Comparison of ENCODE assay signal across 19 cellular contexts in the genomic region with DNA sequence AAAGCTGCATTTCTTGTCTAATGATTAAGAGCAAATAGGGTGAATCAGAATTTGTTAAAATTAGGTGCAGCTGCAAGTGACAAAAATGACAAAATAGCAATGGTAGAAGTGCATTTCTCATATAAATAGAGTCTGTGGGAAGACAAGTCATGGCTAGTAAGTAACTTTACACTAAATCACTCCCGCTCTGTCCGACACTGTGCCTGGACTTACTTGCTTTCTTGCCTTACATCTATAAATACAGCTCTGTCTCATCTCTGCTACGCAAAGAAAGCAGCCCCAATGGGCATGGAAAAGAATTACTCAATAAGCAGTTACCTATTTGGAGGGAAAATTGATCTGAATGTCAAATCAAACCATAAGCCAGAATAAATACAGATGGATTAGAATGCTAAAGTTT.
"Had no signal": no experiment of that assay in that cellular context is flagged by ENCODE, and none has a peak within 500 bp of the region (broad histone marks: within the 10 kb centered on the region; RNA-seq: fewer than 3 reads in every experiment).

No MANE protein-coding gene starts in this region.

- DNase-seq: effector memory CD4-positive, alpha-beta T cell; immature natural killer cell; left ventricle myocardium inferior; lower lobe of right lung; natural killer cell; nucleus accumbens; ovary; sigmoid colon; small intestine; stimulated activated CD4-positive, alpha-beta T cell treated with anti-CD3 and anti-CD28 coated beads, Interleukin-12 subunit alpha, Interleukin-12 subunit beta, amount 100 ng/mL, for 4 hours; stimulated activated naive CD4-positive, alpha-beta T cell treated with Interleukin-2 at 50 U/mL for 16 hours; thyroid gland; upper lobe of left lung; uterus had no signal

- H3K36me3 Mint-ChIP-seq: immature natural killer cell, memory B cell, mesothelial cell of epicardium, natural killer cell, neural progenitor cell had no signal

- H3K27ac Mint-ChIP-seq: immature natural killer cell, memory B cell, mesothelial cell of epicardium, natural killer cell, neural progenitor cell had no signal

- H3K4me3 ChIP-seq: left ventricle myocardium inferior, lower lobe of right lung, neural progenitor cell, ovary, right atrium auricular region, sigmoid colon, thyroid gland, upper lobe of left lung, uterus had no signal

- H3K9ac ChIP-seq: neural progenitor cell had no signal

- H2AFZ ChIP-seq: neural progenitor cell had no signal

- ATAC-seq: foreskin keratinocyte, lower lobe of right lung, natural killer cell had no signal

- H3K27me3 ChIP-seq: foreskin keratinocyte, neural progenitor cell, ovary, right atrium auricular region, sigmoid colon, thyroid gland, upper lobe of left lung, uterus had no signal

- H3K9me3 ChIP-seq: left ventricle myocardium inferior, lower lobe of right lung, ovary, right atrium auricular region, sigmoid colon, thyroid gland, upper lobe of left lung, uterus had no signal

- H3K4me2 ChIP-seq: neural progenitor cell had no signal

- H3K4me1 Mint-ChIP-seq: neural progenitor cell had no signal

- H3K9me3 Mint-ChIP-seq: immature natural killer cell, memory B cell, mesothelial cell of epicardium, natural killer cell, neural progenitor cell had no signal

- H3K4me1 ChIP-seq: left ventricle myocardium inferior, lower lobe of right lung, neural progenitor cell, right atrium auricular region, sigmoid colon, upper lobe of left lung, uterus had no signal

- H3K27ac ChIP-seq: foreskin keratinocyte, left ventricle myocardium inferior, lower lobe of right lung, neural progenitor cell, ovary, right atrium auricular region, sigmoid colon, thyroid gland, upper lobe of left lung, uterus had no signal

- H3K4me3 Mint-ChIP-seq: immature natural killer cell, memory B cell, mesothelial cell of epicardium, natural killer cell, neural progenitor cell had no signal

- H3K36me3 ChIP-seq: left ventricle myocardium inferior, lower lobe of right lung, neural progenitor cell, ovary, right atrium auricular region, sigmoid colon, thyroid gland, upper lobe of left lung, uterus had no signal
